Comparison of ENCODE assay signal across 25 cellular contexts in the genomic region with DNA sequence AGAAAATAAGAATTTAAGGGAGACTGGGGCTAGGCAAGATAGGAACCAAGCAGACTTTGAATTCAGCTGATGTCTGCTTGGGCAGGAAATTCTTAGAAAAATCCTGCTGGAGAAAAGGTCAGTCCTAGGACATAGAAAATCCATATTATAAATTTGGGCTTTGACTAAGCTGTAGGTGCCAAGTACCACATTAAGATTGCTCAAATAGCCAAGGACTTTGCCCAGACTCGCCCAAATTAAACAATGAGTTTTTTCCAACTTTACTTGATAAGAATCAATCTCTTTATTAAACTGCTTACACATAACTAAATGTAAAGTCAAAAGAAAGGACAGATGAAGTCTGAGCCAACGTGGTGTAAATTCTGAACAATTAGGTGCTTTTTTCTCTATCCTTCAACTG.
"Had no signal": no experiment of that assay in that cellular context is flagged by ENCODE, and none has a peak within 500 bp of the region (broad histone marks: within the 10 kb centered on the region; RNA-seq: fewer than 3 reads in every experiment).

No MANE protein-coding gene starts in this region.

- H3K36me3 ChIP-seq: adrenal gland, esophagus squamous epithelium, heart right ventricle, left lung, pancreas, thoracic aorta had no signal

- H3K27me3 ChIP-seq: esophagus squamous epithelium, left lung had no signal

- H3K9me3 Mint-ChIP-seq: activated naive CD8-positive, alpha-beta T cell treated with anti-CD3 and anti-CD28 coated beads for 36 hours; T-helper 2 cell treated with Interferon-gamma antibody and Interleukin-4, amounts not matched to agents 5 μg/mL and 100 μg/mL, for 36 hours had no signal

- H3K9me3 ChIP-seq: adrenal gland, esophagus squamous epithelium, left lung, pancreas, thoracic aorta had no signal

- H3K36me3 Mint-ChIP-seq: activated naive CD8-positive, alpha-beta T cell treated with anti-CD3 and anti-CD28 coated beads for 36 hours; brain; naive B cell; T-cell had no signal

- H3K27ac ChIP-seq: adrenal gland, epithelial cell of prostate, esophagus squamous epithelium, heart right ventricle, left lung, pancreas, psoas muscle, thoracic aorta had no signal

- H3K27me3 Mint-ChIP-seq: activated naive CD8-positive, alpha-beta T cell treated with anti-CD3 and anti-CD28 coated beads for 36 hours; brain; naive B cell had no signal

- H3K4me3 ChIP-seq: adrenal gland, esophagus squamous epithelium, heart right ventricle, left lung, pancreas, psoas muscle, thoracic aorta had no signal

- DNase-seq: activated CD4-positive, alpha-beta T cell treated with anti-CD3 and anti-CD28 coated beads for 4 hours; activated CD4-positive, alpha-beta T cell treated with anti-CD3 and anti-CD28 coated beads, Interleukin-2, amount 50 U/mL, for 4 hours; activated effector memory CD4-positive, alpha-beta T cell treated with Interleukin-2 at 50 U/mL for 16 hours; activated naive CD4-positive, alpha-beta T cell treated with Interleukin-2 at 50 U/mL for 16 hours; activated naive CD8-positive, alpha-beta T cell treated with anti-CD3 and anti-CD28 coated beads for 36 hours; adrenal gland; aorta; caudate nucleus; cortex of kidney; esophagus squamous epithelium; foreskin melanocyte; heart right ventricle; left lung; naive B cell; nucleus accumbens; pancreas; psoas muscle; stimulated activated CD4-positive, alpha-beta T cell treated with anti-CD3 and anti-CD28 coated beads, Interleukin-15, amount 100 ng/mL, for 24 hours; stimulated activated naive CD8-positive, alpha-beta T cell treated with anti-CD3 and anti-CD28 coated beads, Interleukin-15, Interleukin-2, amounts not matched to agents 100 U/mL and 50 U/mL, for 24 hours; T-cell; trophoblast cell had no signal

- H3K4me3 Mint-ChIP-seq: activated naive CD8-positive, alpha-beta T cell treated with anti-CD3 and anti-CD28 coated beads for 36 hours; brain; naive B cell; T-cell; T-helper 2 cell treated with Interferon-gamma antibody and Interleukin-4, amounts not matched to agents 5 μg/mL and 100 μg/mL, for 36 hours had no signal

- H3K4me1 Mint-ChIP-seq: activated naive CD8-positive, alpha-beta T cell treated with anti-CD3 and anti-CD28 coated beads for 36 hours; brain; naive B cell; T-cell had no signal

- H3K27ac Mint-ChIP-seq: activated naive CD8-positive, alpha-beta T cell treated with anti-CD3 and anti-CD28 coated beads for 36 hours; brain; naive B cell; T-cell; T-helper 2 cell treated with Interferon-gamma antibody and Interleukin-4, amounts not matched to agents 5 μg/mL and 100 μg/mL, for 36 hours had no signal

- ATAC-seq: heart right ventricle; left lung; psoas muscle; stimulated activated naive CD8-positive, alpha-beta T cell treated with anti-CD3 and anti-CD28 coated beads, Interleukin-15, Interleukin-2, amounts not matched to agents 100 U/mL and 50 U/mL, for 24 hours; T-cell had no signal

- H3K4me1 ChIP-seq: adrenal gland, esophagus squamous epithelium, heart right ventricle, left lung, pancreas, psoas muscle had no signal
